ENCODE assay signal across 10 cellular contexts in genomic region chr18:2845175-2845574, GRCh38.
"Had no signal": no experiment of that assay in that cellular context is flagged by ENCODE, and none has a peak within 500 bp of the region (broad histone marks: within the 10 kb centered on the region; RNA-seq: fewer than 3 reads in every experiment).

No MANE protein-coding gene starts in this region.

- H3K9me3 ChIP-seq: colonic mucosa, left ventricle myocardium inferior had no signal

- H3K27ac ChIP-seq: colonic mucosa, left ventricle myocardium inferior had no signal

- DNase-seq: activated CD4-positive, alpha-beta memory T cell treated with anti-CD3 and anti-CD28 coated beads, Interleukin-2, amount 10 ng/mL, durations not matched to agents 7 days and 5 days; activated CD4-positive, CD25-positive, alpha-beta regulatory T cell treated with anti-CD3 and anti-CD28 coated beads, Interleukin-2, amount 50 U/mL, for 72 hours; caudate nucleus; colonic mucosa; effector CD8-positive, alpha-beta T cell; islet precursor cell; left ventricle myocardium inferior; mesendoderm; small intestine; stimulated activated naive CD4-positive, alpha-beta T cell had no signal

- H3K27ac Mint-ChIP-seq: activated CD4-positive, alpha-beta memory T cell treated with anti-CD3 and anti-CD28 coated beads, Interleukin-2, amount 10 ng/mL, durations not matched to agents 7 days and 5 days had no signal

- H3K36me3 ChIP-seq: colonic mucosa, left ventricle myocardium inferior had no signal

- H3K9me3 Mint-ChIP-seq: activated CD4-positive, alpha-beta memory T cell treated with anti-CD3 and anti-CD28 coated beads, Interleukin-2, amount 10 ng/mL, durations not matched to agents 7 days and 5 days had no signal

- H3K4me3 ChIP-seq: colonic mucosa, left ventricle myocardium inferior had no signal
